ENCODE assay signal across 9 cellular contexts in genomic region chr3:81352867-81353266, GRCh38.
DNase-seq lines count a peak whose midpoint lies in the region; ATAC-seq and TF ChIP-seq lines count a peak whose summit lies in the region.
"Had no signal": no experiment of that assay in that cellular context is flagged by ENCODE, and none has a peak within 500 bp of the region (broad histone marks: within the 10 kb centered on the region; RNA-seq: fewer than 3 reads in every experiment).

No MANE protein-coding gene starts in this region.

- H3K4me3 ChIP-seq in BE2C (ENCODE audit: low read depth, low read length) (no peak overlapping the region), vagina (no peak overlapping the region)

- H3K27me3 ChIP-seq in BE2C (no peaks in the 10 kb centered on the region), foreskin keratinocyte (no peaks in the 10 kb centered on the region), vagina (no peaks in the 10 kb centered on the region)

- ATAC-seq in GM21360 (IDR thresholded peaks at IDR 0.05; ENCODE audit: unreplicated experiment), result peak; percentile 64
- ATAC-seq in foreskin keratinocyte, result peak; percentile 41
- ATAC-seq in HG03025 (IDR thresholded peaks at IDR 0.05; ENCODE audit: low FRiP score, unreplicated experiment), result no peak

- DNase-seq in BE2C (peak; percentile 39), NCI-H748 (lab: John Stamatoyannopoulos, UW; ENCODE audit: unreplicated experiment) (peak; percentile 44), foreskin keratinocyte (peak in 1 of 2 donors; percentile 47), NOMO-1 treated with dmso at 0.1 percent for 144 hours (lab: John Stamatoyannopoulos, UW; ENCODE audit: unreplicated experiment) (no peak), vagina (ENCODE audit: extremely low spot score in 2 of 2) (no peak), retina (no peak)
- DNase-seq: kidney had no signal

- TF ChIP-seq CTCF in BE2C (IDR thresholded peaks at IDR 0.05; ENCODE audit: low read depth, low read length), result peak; percentile 62
- peak; percentile 48 for TF ChIP-seq CTCF in foreskin keratinocyte (conservative IDR thresholded peaks at IDR 0.05)
- TF ChIP-seq CTCF in vagina (IDR thresholded peaks at IDR 0.05), result no peak

- H3K27ac ChIP-seq in foreskin keratinocyte (no peak overlapping the region), vagina (no peak overlapping the region)

- intact Hi-C loops in vagina (cut with DNase I), result no loop called here

- TF ChIP-seq POLR2A in vagina (IDR thresholded peaks at IDR 0.05), result no peak

- H3K9me3 ChIP-seq in BE2C (no peaks in the 10 kb centered on the region), vagina (no peaks in the 10 kb centered on the region)

- H3K36me3 ChIP-seq in BE2C, result no peaks in the 10 kb centered on the region
- no peaks in the 10 kb centered on the region for H3K36me3 ChIP-seq in vagina

- H3K4me1 ChIP-seq in BE2C (no peaks in the 10 kb centered on the region), foreskin keratinocyte (no peaks in the 10 kb centered on the region), vagina (no peaks in the 10 kb centered on the region)

Comparison
In these comparisons a context has a peak if more than half of its experiments do, and no peak if none do; other contexts are left out.
1. DNase-seq: peak in BE2C (single experiment) and NCI-H748 (single experiment); none in NOMO-1 treated with dmso at 0.1 percent for 144 hours (single experiment), vagina (0 of 2) and retina (single experiment).
2. CTCF ChIP-seq: peak in BE2C (single experiment) and foreskin keratinocyte (single experiment); none in vagina (0 of 3).